ENCODE assay signal across 11 cellular contexts in genomic region chr13:39263531-39263930, GRCh38.
"Had no signal": no experiment of that assay in that cellular context is flagged by ENCODE, and none has a peak within 500 bp of the region (broad histone marks: within the 10 kb centered on the region; RNA-seq: fewer than 3 reads in every experiment).

No MANE protein-coding gene starts in this region.

- H3K4me3 ChIP-seq: PC-9 had no signal

- DNase-seq: activated CD4-positive, CD25-positive, alpha-beta regulatory T cell treated with anti-CD3 and anti-CD28 coated beads, Interleukin-2, amount 50 U/mL, for 72 hours; activated CD8-positive, alpha-beta memory T cell treated with anti-CD3 and anti-CD28 coated beads, Interleukin-2, amount 50 U/mL, for 48 hours; activated effector memory CD4-positive, alpha-beta T cell treated with Interleukin-2 at 50 U/mL for 16 hours; activated naive CD4-positive, alpha-beta T cell; activated T-cell treated with anti-CD3 and anti-CD28 coated beads, Interleukin-2, amount 50 U/mL, for 1 hour; aorta; SHP77 treated with DMSO at 0.1 percent for 48 hours; T-helper 17 cell; T-helper 9 cell had no signal

- H3K27ac ChIP-seq: PC-9 had no signal

- ATAC-seq: activated CD8-positive, alpha-beta T cell treated with anti-CD3 and anti-CD28 coated beads, Interleukin-2, amount 10 ng/mL, durations not matched to agents 7 days and 5 days had no signal
